ENCODE assay signal across 26 cellular contexts in genomic region chr17:81132770-81133723, GRCh38. TPM values are rescaled to one million over a fixed set of nuclear protein-coding genes. Genes with fewer than 3 reads are reported as not detected.
A peak's percentile ranks its signal among the peaks of the same experiment; 100 is the strongest.
DNase-seq lines count a peak whose midpoint lies in the region; ATAC-seq, FAIRE-seq and TF ChIP-seq lines count a peak whose summit lies in the region.
"Had no signal": no experiment of that assay in that cellular context is flagged by ENCODE, and none has a peak within 500 bp of the region (broad histone marks: within the 10 kb centered on the region; RNA-seq: fewer than 3 reads in every experiment).

No MANE protein-coding gene starts in this region.

- TF ChIP-seq RAD21 in H1 (IDR thresholded peaks at IDR 0.05 in 1 of 2, conservative IDR thresholded peaks at IDR 0.05 in 1 of 2; ENCODE audit: low read depth in 2 of 2, low read length in 2 of 2), result no peak

- no peaks in the 10 kb centered on the region for H3K4me1 Mint-ChIP-seq in activated CD4-positive, alpha-beta memory T cell treated with anti-CD3 and anti-CD28 coated beads for 36 hours (ENCODE audit: low read depth)
- H3K4me1 Mint-ChIP-seq: activated naive CD4-positive, alpha-beta T cell treated with anti-CD3 and anti-CD28 coated beads, Interleukin-2, amount 50 U/mL, for 24 hours; stimulated activated naive B cell treated with anti-CD40 and anti-IgM and Interleukin-4, amounts not matched to agents 10 μg/mL and 1 μg/mL and 100 μg/mL, for 72 hours had no signal

- no peaks in the 10 kb centered on the region; the same call in 1 of the 2 replicates for H3K79me1 ChIP-seq in H1 (ENCODE audit: low read depth, low read length)

- TF ChIP-seq EP300 in H1 (IDR thresholded peaks at IDR 0.05; ENCODE audit: borderline replicate concordance in 1 of 2, low read depth in 2 of 2, low read length in 2 of 2) (no peak), tibial nerve (IDR thresholded peaks at IDR 0.05) (peak; percentile 7 to 78)

- H3K4me3 Mint-ChIP-seq in activated CD4-positive, alpha-beta memory T cell treated with anti-CD3 and anti-CD28 coated beads for 36 hours, result no peak overlapping the region
- H3K4me3 Mint-ChIP-seq: activated naive CD4-positive, alpha-beta T cell treated with anti-CD3 and anti-CD28 coated beads, Interleukin-2, amount 50 U/mL, for 24 hours; CD8-positive, alpha-beta T cell; stimulated activated naive B cell treated with anti-CD40 and anti-IgM and Interleukin-4, amounts not matched to agents 10 μg/mL and 1 μg/mL and 100 μg/mL, for 72 hours had no signal

- peaks cover 3% of the 10 kb centered on the region; the same call in 1 of the 2 replicates for H3K23me2 ChIP-seq in H1 (ENCODE audit: low read depth, low read length)

- no peaks in the 10 kb centered on the region for H3K27me3 ChIP-seq in H1 (replicated peaks in 1 of 4; ENCODE audit: control insufficient read depth in 3 of 4, extremely low read depth in 1 of 4, insufficient read depth in 3 of 4, low read length in 3 of 4)
- no peaks in the 10 kb centered on the region for H3K27me3 ChIP-seq in lung (ENCODE audit: control insufficient read depth, insufficient read depth)
- H3K27me3 ChIP-seq in tibial nerve, result no peaks in the 10 kb centered on the region
- H3K27me3 ChIP-seq in GM23248 (replicated peaks; ENCODE audit: insufficient read depth), result no peaks in the 10 kb centered on the region

- H3K27ac ChIP-seq in H1 (ENCODE audit: low read depth, low read length) (no peak overlapping the region), lung (ENCODE audit: low read depth in 1 of 2, low read length in 1 of 2) (peak overlapping the region in 1 of 2 donors; percentile 88), tibial nerve (peak overlapping the region; percentile 77 to 95 (median 87)), GM23248 (no peak overlapping the region)
- H3K27ac ChIP-seq: epithelial cell of prostate, thoracic aorta, WERI-Rb-1 had no signal

- intact Hi-C loops in posterior cingulate gyrus (cut with DNase I), result no loop called here
- intact Hi-C loops in activated CD4-positive, alpha-beta memory T cell treated with anti-CD3 and anti-CD28 coated beads for 36 hours (cut with micrococcal nuclease), result no loop called here

- H4K8ac ChIP-seq in H1 (ENCODE audit: extremely low read depth, insufficient read depth, low read length), result peak overlapping the region; percentile 5; the same call in 1 of the 2 replicates

- no peak for TF ChIP-seq POLR2A in H1 (IDR thresholded peaks at IDR 0.05; ENCODE audit: control extremely low read depth in 1 of 2, low read depth in 2 of 2, low read length in 2 of 2)
- TF ChIP-seq POLR2A in tibial nerve (IDR thresholded peaks at IDR 0.05), result peak in 1 of 2 donors; percentile 64

- H3K9ac ChIP-seq in H1 (replicated peaks in 1 of 4; ENCODE audit: extremely low read depth in 1 of 4, low read depth in 3 of 4, low read length in 3 of 4), result no peak overlapping the region
- no peak overlapping the region for H3K9ac ChIP-seq in GM23248

- DNase-seq in HT-29 (ENCODE audit: low spot score) (peak; percentile 91), H1 (ENCODE audit: low read depth in 1 of 2, low spot score in 2 of 2) (no peak), lung (ENCODE audit: low spot score) (peak; percentile 54), tibial nerve (ENCODE audit: low spot score in 2 of 2) (no peak), posterior cingulate gyrus (no peak), GM23248 (no peak), NK-92 (lab: John Stamatoyannopoulos, UW; ENCODE audit: unreplicated experiment) (no peak)
- DNase-seq in activated CD4-positive, alpha-beta memory T cell treated with anti-CD3 and anti-CD28 coated beads for 36 hours, result no peak
- DNase-seq: activated CD4-positive, alpha-beta T cell treated with anti-CD3 and anti-CD28 coated beads for 4 hours; amniotic stem cell; CD8-positive, alpha-beta T cell; GOT3; NCI-H1694; NCI-H446; NCI-H748 treated with DMSO at 0.1 percent for 48 hours; stimulated activated naive B cell treated with anti-CD40 and anti-IgM and Interleukin-4, amounts not matched to agents 10 μg/mL and 1 μg/mL and 100 μg/mL, for 72 hours; WERI-Rb-1 had no signal

- H3K79me2 ChIP-seq in H1 (ENCODE audit: control insufficient read depth in 1 of 2, insufficient read depth in 2 of 2, low read length in 2 of 2) (no peaks in the 10 kb centered on the region), GM23248 (ENCODE audit: insufficient read depth) (no peaks in the 10 kb centered on the region)

- H3K4ac ChIP-seq in H1 (replicated peaks; ENCODE audit: insufficient read length, low read depth, low read length), result no peak overlapping the region

- no peaks in the 10 kb centered on the region for H3K36me3 Mint-ChIP-seq in activated CD4-positive, alpha-beta memory T cell treated with anti-CD3 and anti-CD28 coated beads for 36 hours
- H3K36me3 Mint-ChIP-seq: activated naive CD4-positive, alpha-beta T cell treated with anti-CD3 and anti-CD28 coated beads, Interleukin-2, amount 50 U/mL, for 24 hours; CD8-positive, alpha-beta T cell; stimulated activated naive B cell treated with anti-CD40 and anti-IgM and Interleukin-4, amounts not matched to agents 10 μg/mL and 1 μg/mL and 100 μg/mL, for 72 hours had no signal

- no peak for FAIRE-seq in H1 (lab: Jason Lieb, UNC)

- H3F3A ChIP-seq in GM23248 (ENCODE audit: insufficient read depth), result no peaks in the 10 kb centered on the region

- H4K91ac ChIP-seq in H1 (replicated peaks; ENCODE audit: insufficient read length, low read length), result peak overlapping the region; percentile 40

- no peak overlapping the region for H3K14ac ChIP-seq in H1 (ENCODE audit: insufficient read length)

- no peak overlapping the region for H2BK12ac ChIP-seq in H1 (ENCODE audit: low read depth, low read length)

- no peak overlapping the region for H2BK15ac ChIP-seq in H1 (ENCODE audit: low read length)

- CTCF ChIA-PET in H1 (lab: Charles Lee; ENCODE audit: partially characterized antibody), result interaction anchor here (0.6 to 2.0 kb wide), 11 partner anchors 9 to 297 kb away, joined by 3 to 14 read pairs (median 3); no protein-coding TSS in a partner anchor
- CTCF ChIA-PET in activated CD4-positive, alpha-beta memory T cell treated with anti-CD3 and anti-CD28 coated beads for 36 hours (lab: Charles Lee), result no interaction called here

- 88% methylated on average over 14 of the region's 22 CpGs; no CpG with 5 or more reads in 1 of the 2 experiments for WGBS in H1 (ENCODE audit: extremely low coverage in 1 of 2, insufficient coverage in 1 of 2, insufficient read length in 1 of 2, insufficient replicate concordance in 2 of 2, low coverage in 1 of 2, low lambda C conversion rate in 2 of 2, missing lambda C conversion rate in 1 of 2), 2 experiments
- 75 to 92% methylated on average over 22 of the region's 22 CpGs for WGBS in lung, 2 donors
- 24 to 49% methylated on average over 4 to 21 of the region's 22 CpGs for WGBS in tibial nerve, 2 donors
- WGBS in GM23248 (ENCODE audit: low coverage in 1 of 2, low lambda C conversion rate in 2 of 2, missing lambda C conversion rate in 2 of 2), 2 experiments, result 87% methylated on average over 20 to 22 of the region's 22 CpGs

- H3K36me3 ChIP-seq in H1 (ENCODE audit: control insufficient read depth in 2 of 4, insufficient read depth in 4 of 4, low read length in 3 of 4) (no peaks in the 10 kb centered on the region), lung (ENCODE audit: control insufficient read depth in 2 of 2, insufficient read depth in 2 of 2, low read length in 2 of 2) (peaks cover 0 to 7% of the 10 kb centered on the region in 2 donors), tibial nerve (peaks cover 0 to 6% (median 0%) of the 10 kb centered on the region in 3 donors), GM23248 (ENCODE audit: low read depth) (no peaks in the 10 kb centered on the region)
- H3K36me3 ChIP-seq: thoracic aorta, WERI-Rb-1 had no signal

- POLR2A ChIA-PET in H1 (lab: Charles Lee; ENCODE audit: partially characterized antibody), result interaction anchor here (0.7 to 1.4 kb wide), 5 partner anchors 9 to 109 kb away, joined by 3 to 5 read pairs (median 4); partner anchors contain the start of gene TEPSIN
- POLR2A ChIA-PET in activated CD4-positive, alpha-beta memory T cell treated with anti-CD3 and anti-CD28 coated beads for 36 hours (lab: Charles Lee), result no interaction called here

- H2AK5ac ChIP-seq in H1 (ENCODE audit: low read depth, low read length), result no peak overlapping the region

- TF ChIP-seq CTCF in H1 (IDR thresholded peaks at IDR 0.05; ENCODE audit: control extremely low read depth in 1 of 3, insufficient read depth in 1 of 3, low read depth in 1 of 3, low read length in 3 of 3) (no peak), lung (IDR thresholded peaks at IDR 0.05; ENCODE audit: control extremely low read depth, extremely low read depth) (no peak), tibial nerve (IDR thresholded peaks at IDR 0.05) (no peak)

- H4K5ac ChIP-seq in H1 (ENCODE audit: insufficient read length, low read depth, low read length), result no peak overlapping the region

- H3K4me2 ChIP-seq in H1 (ENCODE audit: insufficient read depth in 1 of 2, low read depth in 2 of 2, low read length in 2 of 2) (no peak overlapping the region), GM23248 (ENCODE audit: unreplicated experiment) (no peak overlapping the region)

- H3K27me3 Mint-ChIP-seq in activated CD4-positive, alpha-beta memory T cell treated with anti-CD3 and anti-CD28 coated beads for 36 hours, result no peaks in the 10 kb centered on the region
- H3K27me3 Mint-ChIP-seq: activated naive CD4-positive, alpha-beta T cell treated with anti-CD3 and anti-CD28 coated beads, Interleukin-2, amount 50 U/mL, for 24 hours; stimulated activated naive B cell treated with anti-CD40 and anti-IgM and Interleukin-4, amounts not matched to agents 10 μg/mL and 1 μg/mL and 100 μg/mL, for 72 hours had no signal

- H4K20me1 ChIP-seq in H1 (replicated peaks in 1 of 2; ENCODE audit: control insufficient read depth in 1 of 2, insufficient read depth in 2 of 2, low read length in 2 of 2), result peaks cover 2 to 3% of the 10 kb centered on the region in 2 experiments
- no peaks in the 10 kb centered on the region for H4K20me1 ChIP-seq in GM23248 (ENCODE audit: insufficient read depth)

- no peak overlapping the region for H2BK5ac ChIP-seq in H1 (ENCODE audit: low read depth, low read length)

- no peak overlapping the region for H2BK20ac ChIP-seq in H1 (ENCODE audit: low read length)

- H3K18ac ChIP-seq in H1 (ENCODE audit: extremely low read depth, low read length), result no peak overlapping the region; the same call in none of the 2 replicates

- no peak overlapping the region for H3K27ac Mint-ChIP-seq in activated CD4-positive, alpha-beta memory T cell treated with anti-CD3 and anti-CD28 coated beads for 36 hours
- H3K27ac Mint-ChIP-seq: activated naive CD4-positive, alpha-beta T cell treated with anti-CD3 and anti-CD28 coated beads, Interleukin-2, amount 50 U/mL, for 24 hours; CD8-positive, alpha-beta T cell; stimulated activated naive B cell treated with anti-CD40 and anti-IgM and Interleukin-4, amounts not matched to agents 10 μg/mL and 1 μg/mL and 100 μg/mL, for 72 hours had no signal

- H3K9me2 ChIP-seq in GM23248 (ENCODE audit: insufficient read depth), result no peaks in the 10 kb centered on the region

- H3K4me3 ChIP-seq in H1 (ENCODE audit: extremely low read depth in 1 of 4, insufficient read depth in 2 of 4, low read depth in 3 of 4, low read length in 4 of 4) (no peak overlapping the region), lung (no peak overlapping the region), tibial nerve (peak overlapping the region; percentile 35 to 65 (median 44)), GM23248 (no peak overlapping the region)
- H3K4me3 ChIP-seq: thoracic aorta had no signal

- H3K9me3 Mint-ChIP-seq in activated CD4-positive, alpha-beta memory T cell treated with anti-CD3 and anti-CD28 coated beads for 36 hours, result peaks cover 6% of the 10 kb centered on the region
- H3K9me3 Mint-ChIP-seq: activated naive CD4-positive, alpha-beta T cell treated with anti-CD3 and anti-CD28 coated beads, Interleukin-2, amount 50 U/mL, for 24 hours; CD8-positive, alpha-beta T cell had no signal

- peaks cover 0 to 8% (median 4%) of the 10 kb centered on the region in 4 experiments; a peak in 3 of 7 replicates for H3K4me1 ChIP-seq in H1 (replicated peaks in 1 of 4; ENCODE audit: control insufficient read depth in 3 of 4, insufficient read depth in 4 of 4, low read length in 3 of 4)
- peaks cover 0 to 6% of the 10 kb centered on the region in 2 donors for H3K4me1 ChIP-seq in lung (ENCODE audit: control insufficient read depth in 2 of 2, insufficient read depth in 2 of 2, low read length in 2 of 2)
- H3K4me1 ChIP-seq in tibial nerve, result peaks cover 0 to 54% (median 11%) of the 10 kb centered on the region in 4 donors
- no peaks in the 10 kb centered on the region for H3K4me1 ChIP-seq in GM23248 (ENCODE audit: insufficient read depth)

- in situ Hi-C loops in GM23248 (cut with MboI), result no loop called here

- H3K9me3 ChIP-seq in H1 (ENCODE audit: insufficient read depth in 2 of 2, low read depth in 1 of 2, low read length in 1 of 2) (peaks cover 4 to 5% of the 10 kb centered on the region in 2 experiments; a peak in 2 of 4 replicates), lung (ENCODE audit: control insufficient read depth in 2 of 2, insufficient read depth in 1 of 2, low read length in 1 of 2) (no peaks in the 10 kb centered on the region), tibial nerve (no peaks in the 10 kb centered on the region), GM23248 (ENCODE audit: low read depth) (no peaks in the 10 kb centered on the region)
- H3K9me3 ChIP-seq: thoracic aorta had no signal

- H2AFZ ChIP-seq in H1 (ENCODE audit: low read length) (no peak overlapping the region), GM23248 (no peak overlapping the region)

- no peak overlapping the region for H3K23ac ChIP-seq in H1 (ENCODE audit: insufficient read length)

- H3K56ac ChIP-seq in H1 (replicated peaks; ENCODE audit: insufficient read length, low read depth, low read length), result no peak overlapping the region

- ATAC-seq in lung (ENCODE audit: insufficient read depth, low FRiP score), result no peak
- ATAC-seq: CD8-positive, alpha-beta T cell; stimulated activated naive B cell treated with anti-CD40 and anti-IgM and Interleukin-4, amounts not matched to agents 10 μg/mL and 1 μg/mL and 100 μg/mL, for 72 hours had no signal

- no peak overlapping the region for H2BK120ac ChIP-seq in H1 (replicated peaks; ENCODE audit: low read depth, low read length)

RNA-seq across cellular contexts. Expression of gene PVALEF, which starts 32.3 kb away (rescaled TPM):
- total RNA-seq in HT-29 (2014; rRNA removed; shearing (Covaris generic)), result not detected in 2 replicates
- not detected in 2 replicates for total RNA-seq in H1 (2021; fragmentation: NEBNext Ultra II Directional; extraction: Animal tissue kit (Norgen Biotek cat#: 25700))
- polyA plus RNA-seq in H1 (2011; rRNA removed), result 0.03 and 0.05 TPM in 2 replicates
- not detected for polyA plus RNA-seq in H1 (2011; cell fraction: cytosol; rRNA removed)
- polyA plus RNA-seq in H1 (2011; cell fraction: nucleus; rRNA removed), result not detected
- polyA plus RNA-seq in H1 (2012, experiment 1 of 2), result 0.12 TPM in 1 of 4 replicates, not detected in the others
- not detected for polyA plus RNA-seq in H1 (2012, experiment 2 of 2)
- not detected for polyA plus RNA-seq in H1 (2013, experiment 1 of 2)
- polyA plus RNA-seq in H1 (2013, experiment 2 of 2), result not detected
- polyA minus RNA-seq in H1 (2011; rRNA and poly(A)+ RNA removed), result not detected in 2 replicates
- polyA minus RNA-seq in H1 (2011; cell fraction: cytosol; rRNA and poly(A)+ RNA removed), result not detected
- polyA minus RNA-seq in H1 (2011; cell fraction: nucleus; rRNA and poly(A)+ RNA removed), result not detected
- total RNA-seq in lung, result not detected
- not detected for polyA plus RNA-seq in lung
- total RNA-seq in tibial nerve, result not detected
- not detected in 2 replicates for total RNA-seq in GM23248 (2014; rRNA removed; shearing (Covaris generic))
- not detected in 2 replicates for polyA plus RNA-seq in GM23248 (2016; fragmentation: Nextera tagmentation; extraction: Ambion mirVana)
- not detected for total RNA-seq in activated CD4-positive, alpha-beta memory T cell treated with anti-CD3 and anti-CD28 coated beads for 36 hours
- total RNA-seq: activated CD8-positive, alpha-beta memory T cell treated with anti-CD3 and anti-CD28 coated beads for 36 hours; CD8-positive, alpha-beta T cell; chondrocyte; Daoy; LHCN-M2; pulmonary artery endothelial cell; skeletal muscle tissue; thoracic aorta had no signal

RNA-seq across cellular contexts. Expression of gene AATK, which starts 33.0 kb away (rescaled TPM):
- total RNA-seq in HT-29 (2014; rRNA removed; shearing (Covaris generic)), result 64.6 and 71.3 TPM in 2 replicates
- 3.2 and 3.5 TPM in 2 replicates for total RNA-seq in H1 (2021; fragmentation: NEBNext Ultra II Directional; extraction: Animal tissue kit (Norgen Biotek cat#: 25700))
- 1.7 and 3.6 TPM in 2 replicates for polyA plus RNA-seq in H1 (2011; rRNA removed)
- polyA plus RNA-seq in H1 (2011; cell fraction: cytosol; rRNA removed), result 2.2 TPM
- 7.4 TPM for polyA plus RNA-seq in H1 (2011; cell fraction: nucleus; rRNA removed)
- 2.2 to 3.3 TPM (median 2.6 TPM) in 4 replicates for polyA plus RNA-seq in H1 (2012, experiment 1 of 2)
- polyA plus RNA-seq in H1 (2012, experiment 2 of 2), result 1.1 TPM
- 1.9 TPM for polyA plus RNA-seq in H1 (2013, experiment 1 of 2)
- 1.8 TPM for polyA plus RNA-seq in H1 (2013, experiment 2 of 2)
- 1.4 and 2.8 TPM in 2 replicates for polyA minus RNA-seq in H1 (2011; rRNA and poly(A)+ RNA removed)
- 5.8 TPM for polyA minus RNA-seq in H1 (2011; cell fraction: cytosol; rRNA and poly(A)+ RNA removed)
- polyA minus RNA-seq in H1 (2011; cell fraction: nucleus; rRNA and poly(A)+ RNA removed), result 4.8 TPM
- total RNA-seq in lung, result 10 to 100 TPM in 1 of 2 donors, 1 to 10 TPM in 1; 9.6 to 54.6 TPM
- 10 to 100 TPM; 20.8 to 26.7 TPM for polyA plus RNA-seq in lung
- total RNA-seq in tibial nerve, result 100 to 1,000 TPM; 247 to 385 (median 322) TPM
- total RNA-seq in GM23248 (2014; rRNA removed; shearing (Covaris generic)), result 1.6 and 4.0 TPM in 2 replicates
- 0.18 and 0.25 TPM in 2 replicates for polyA plus RNA-seq in GM23248 (2016; fragmentation: Nextera tagmentation; extraction: Ambion mirVana)
- 1 to 10 TPM in 1 of 2 experiments, under 1 TPM in 1; 0.78 to 1.0 TPM for total RNA-seq in activated CD4-positive, alpha-beta memory T cell treated with anti-CD3 and anti-CD28 coated beads for 36 hours

Comparison
In these comparisons a context has a peak if more than half of its experiments do, and no peak if none do; other contexts are left out.
1. DNase-seq: peak in HT-29 (single experiment) and lung (single experiment); none in H1 (0 of 2), tibial nerve (0 of 2), posterior cingulate gyrus (0 of 10), GM23248 (single experiment), activated CD4-positive, alpha-beta memory T cell treated with anti-CD3 and anti-CD28 coated beads for 36 hours (single experiment) and NK-92 (single experiment).
2. H3K27ac ChIP-seq: peak in tibial nerve (4 of 4); none in H1 (single experiment) and GM23248 (single experiment).
3. H3K4me3 ChIP-seq: peak in tibial nerve (4 of 4); none in H1 (0 of 4), lung (single experiment) and GM23248 (single experiment).